11 cellular contexts compared by ENCODE assay signal in the genomic region with DNA sequence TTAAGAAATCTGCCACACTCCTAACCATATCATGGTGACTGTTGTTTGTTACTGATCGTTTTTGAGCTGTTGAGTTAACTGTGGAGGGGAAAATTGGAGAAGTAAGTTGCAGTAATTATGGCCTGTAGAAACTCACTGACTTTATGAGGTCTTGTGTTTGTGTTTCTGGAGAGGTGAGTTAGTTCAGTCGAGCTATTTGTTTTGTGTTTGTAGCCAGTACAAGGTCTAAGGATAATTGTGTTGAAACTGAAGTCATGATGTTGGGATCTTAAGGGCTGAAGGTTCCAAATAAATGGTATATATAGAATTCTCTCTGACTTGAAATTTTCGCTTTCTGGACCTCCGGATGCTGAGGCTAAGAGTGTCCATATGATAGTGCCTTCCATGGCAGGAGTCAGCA. TPM values are rescaled to one million over a fixed set of nuclear protein-coding genes. Genes with fewer than 3 reads are reported as not detected.
DNase-seq lines count a peak whose midpoint lies in the region; ATAC-seq and TF ChIP-seq lines count a peak whose summit lies in the region.
"Not testable (repeated sequence)": the region's sequence is repeated elsewhere in the genome, so short reads cannot be mapped to it uniquely, and the experiment has no call there.
"Had no signal": no experiment of that assay in that cellular context is flagged by ENCODE, and none has a peak within 500 bp of the region (broad histone marks: within the 10 kb centered on the region; RNA-seq: fewer than 3 reads in every experiment).

No MANE protein-coding gene starts in this region.

- CTCF ChIA-PET in Calu3 (lab: Charles Lee); WTC11 (lab: Charles Lee): not testable (repeated sequence)

- not testable (repeated sequence) for H3K9me3 ChIP-seq in ascending aorta, left lung, vagina

- peak overlapping the region; percentile 70 for H3K4me3 Mint-ChIP-seq in Calu3 (ENCODE audit: low read depth, unreplicated experiment)
- peak overlapping the region; percentile 81 for H3K4me3 Mint-ChIP-seq in WTC11
- peak overlapping the region; percentile 95 for H3K4me3 Mint-ChIP-seq in endothelial cell (ENCODE audit: unreplicated experiment)
- peak overlapping the region; percentile 82 for H3K4me3 Mint-ChIP-seq in progenitor cell of endocrine pancreas (ENCODE audit: low read depth)

- not testable (repeated sequence) for H3K4me3 ChIP-seq in KMS-11 (IDR thresholded peaks at IDR 0.05; ENCODE audit: insufficient read depth, low read depth, low read length)
- peak overlapping the region; percentile 61 to 63 for H3K4me3 ChIP-seq in ascending aorta
- peak overlapping the region; percentile 43 to 47 for H3K4me3 ChIP-seq in left lung
- H3K4me3 ChIP-seq in vagina: peak overlapping the region; percentile 43 to 47

- not testable (repeated sequence) for TF ChIP-seq POLR2A in vagina (IDR thresholded peaks at IDR 0.05)

- peak overlapping the region; percentile 59 for H3K27ac ChIP-seq in KMS-11
- H3K27ac ChIP-seq in ascending aorta, left lung, vagina: not testable (repeated sequence)

- not testable (repeated sequence) for H3K27me3 ChIP-seq in KMS-11 (ENCODE audit: insufficient read depth, low read depth); ascending aorta; left lung; vagina

- not testable (repeated sequence) for H3K27me3 Mint-ChIP-seq in Calu3 (ENCODE audit: unreplicated experiment); WTC11 (ENCODE audit: low read depth); endothelial cell (ENCODE audit: unreplicated experiment); progenitor cell of endocrine pancreas

- not testable (repeated sequence) for TF ChIP-seq CTCF in Calu3 (IDR thresholded peaks at IDR 0.05; ENCODE audit: unreplicated experiment); KMS-11 (conservative IDR thresholded peaks at IDR 0.05; ENCODE audit: low read depth, low read length); WTC11 (IDR thresholded peaks at IDR 0.05); ascending aorta (IDR thresholded peaks at IDR 0.05); endothelial cell (IDR thresholded peaks at IDR 0.05; ENCODE audit: unreplicated experiment); left lung (IDR thresholded peaks at IDR 0.05); progenitor cell of endocrine pancreas (IDR thresholded peaks at IDR 0.05; ENCODE audit: unreplicated experiment); vagina (IDR thresholded peaks at IDR 0.05)

- not testable (repeated sequence) for H3K36me3 Mint-ChIP-seq in Calu3 (ENCODE audit: insufficient read depth, unreplicated experiment); endothelial cell (ENCODE audit: low read depth, unreplicated experiment); progenitor cell of endocrine pancreas (ENCODE audit: insufficient read depth)
- peaks cover 37% of the 10 kb centered on the region for H3K36me3 Mint-ChIP-seq in WTC11

- peak overlapping the region; percentile 64 for H3K4me2 ChIP-seq in KMS-11

- not testable (repeated sequence) for H3K9me3 Mint-ChIP-seq in Calu3 (ENCODE audit: low read depth, unreplicated experiment); WTC11; endothelial cell (ENCODE audit: unreplicated experiment)
- H3K9me3 Mint-ChIP-seq in progenitor cell of endocrine pancreas (ENCODE audit: low read depth): peaks cover 13% of the 10 kb centered on the region

- H3K9ac ChIP-seq in KMS-11: peak overlapping the region; percentile 45

- DNase-seq in Calu3; WTC11 (ENCODE audit: low spot score); ascending aorta (ENCODE audit: low spot score in 2 of 2); endothelial cell (ENCODE audit: low spot score); left lung; progenitor cell of endocrine pancreas (ENCODE audit: low spot score, unreplicated experiment); vagina (ENCODE audit: extremely low spot score in 2 of 2): not testable (repeated sequence)

- not testable (repeated sequence) for ATAC-seq in WTC11, left lung

- not testable (repeated sequence) for H3K36me3 ChIP-seq in KMS-11 (ENCODE audit: insufficient read depth)
- H3K36me3 ChIP-seq in ascending aorta (peaks cover 8 to 19% of the 10 kb centered on the region in 2 donors), left lung (peaks cover 10 to 20% of the 10 kb centered on the region in 2 donors), vagina (peaks cover 0 to 27% of the 10 kb centered on the region in 2 donors)

- peaks cover 28% of the 10 kb centered on the region for H3K79me2 ChIP-seq in KMS-11 (ENCODE audit: insufficient read depth, low read depth)

- BruUV-seq in Calu3 (replicated peaks; lab: Mats Ljungman, UMichigan): TSS peak; percentile 62

- not testable (repeated sequence) for H4K20me1 ChIP-seq in KMS-11 (ENCODE audit: insufficient read depth)

- H2AFZ ChIP-seq in KMS-11 (ENCODE audit: low read depth): not testable (repeated sequence)

- H3K4me1 Mint-ChIP-seq in Calu3 (ENCODE audit: low read depth, unreplicated experiment); WTC11; progenitor cell of endocrine pancreas (ENCODE audit: low read depth): not testable (repeated sequence)
- H3K4me1 Mint-ChIP-seq in endothelial cell (ENCODE audit: unreplicated experiment): peaks cover 14% of the 10 kb centered on the region

- intact Hi-C loops in Calu3 (cut with micrococcal nuclease; ENCODE audit: unreplicated experiment); ascending aorta (cut with DNase I); left lung (cut with DNase I); vagina (cut with DNase I): not testable (repeated sequence)

- not testable (repeated sequence) for H3K27ac Mint-ChIP-seq in Calu3 (ENCODE audit: unreplicated experiment); WTC11; progenitor cell of endocrine pancreas
- peak overlapping the region; percentile 11 for H3K27ac Mint-ChIP-seq in endothelial cell (ENCODE audit: unreplicated experiment)

- POLR2A ChIA-PET in WTC11 (lab: Charles Lee): not testable (repeated sequence)

- H3K4me1 ChIP-seq in KMS-11 (ENCODE audit: low read depth, poor library complexity, severe bottlenecking) (peaks cover 36% of the 10 kb centered on the region), left lung (peaks cover 11 to 22% of the 10 kb centered on the region in 2 donors), vagina (peaks cover 21% of the 10 kb centered on the region)
- H3K4me1 ChIP-seq in ascending aorta: not testable (repeated sequence)

RNA-seq across cellular contexts. Expression of a gene that starts 29.2 kb away (rescaled TPM):
- total RNA-seq in Calu3 (2022) (not detected in 2 replicates), WTC11 (2021) (not detected in 3 replicates), ascending aorta (not detected), endothelial cell (ENCODE audit: unreplicated experiment) (not detected), left lung (not detected), progenitor cell of endocrine pancreas (not detected in 2 replicates), vagina (not detected)
- total RNA-seq: body of pancreas, lung, prostate gland had no signal

RNA-seq across cellular contexts. Expression of a gene that starts 49.7 kb away (rescaled TPM):
- 0.09 TPM in 1 of 2 replicates, not detected in the other for total RNA-seq in Calu3 (2022)
- total RNA-seq in WTC11 (2021): 0.16 to 0.23 TPM (median 0.22 TPM) in 3 replicates
- total RNA-seq in ascending aorta: not detected
- 0.28 TPM for total RNA-seq in endothelial cell (ENCODE audit: unreplicated experiment)
- under 1 TPM; 0.29 to 0.38 TPM for total RNA-seq in left lung
- 0.81 and 0.84 TPM in 2 replicates for total RNA-seq in progenitor cell of endocrine pancreas
- not detected for total RNA-seq in vagina
